ENCODE assay signal across 8 cellular contexts in the genomic region with DNA sequence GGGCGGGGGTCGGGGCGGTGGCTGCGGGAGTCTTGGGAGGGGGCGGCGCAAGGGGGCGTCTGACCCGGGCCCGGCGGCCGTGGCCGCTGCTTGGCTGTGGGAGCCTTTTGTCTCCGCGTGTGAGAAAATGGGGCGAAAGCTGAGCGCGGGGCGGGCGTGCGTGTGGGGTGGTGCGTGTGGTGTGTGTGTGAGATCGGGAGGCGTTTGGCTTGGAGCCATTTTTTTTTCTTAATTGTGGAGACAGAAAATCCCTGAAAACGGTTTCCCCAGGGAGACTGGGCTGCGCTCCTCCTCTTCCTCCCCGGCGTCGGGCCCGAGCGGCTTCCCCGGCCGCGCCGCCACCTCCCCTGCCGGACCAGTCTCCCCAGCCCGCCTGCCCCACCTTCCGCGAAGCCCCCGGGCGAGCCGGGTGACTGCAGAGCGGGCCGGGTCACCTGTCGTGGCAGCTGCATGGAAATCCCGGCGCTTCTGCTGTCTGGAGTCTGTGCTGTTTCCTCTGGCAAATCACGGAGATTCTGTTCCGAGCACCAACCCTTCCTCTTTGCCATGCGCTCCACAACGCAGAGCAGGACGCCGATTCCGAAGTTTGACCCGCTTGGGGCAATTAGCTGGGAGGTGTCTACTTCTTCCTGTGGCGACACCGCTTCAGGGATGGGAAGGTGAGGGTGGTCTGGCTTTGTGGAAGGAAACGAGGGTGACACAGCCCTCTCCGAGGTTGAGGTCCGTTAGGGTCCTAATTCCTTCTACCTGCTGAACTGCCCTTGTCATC.
DNase-seq lines count a peak whose midpoint lies in the region; ATAC-seq and TF ChIP-seq lines count a peak whose summit lies in the region.

No MANE protein-coding gene starts in this region.

- peak; percentile 79 to 84 for ATAC-seq in right cardiac atrium

- H3K36me3 ChIP-seq in H7 (replicated peaks; ENCODE audit: control insufficient read depth, insufficient read depth, low read length) = no peaks in the 10 kb centered on the region
- no peaks in the 10 kb centered on the region for H3K36me3 ChIP-seq in MG63

- TF ChIP-seq CTCF in progenitor cell of endocrine pancreas (IDR thresholded peaks at IDR 0.05; ENCODE audit: unreplicated experiment) = peak; percentile 20

- peaks cover 2% of the 10 kb centered on the region for H3K36me3 Mint-ChIP-seq in progenitor cell of endocrine pancreas (ENCODE audit: insufficient read depth)

- peak overlapping the region; percentile 92 for H3K4me3 Mint-ChIP-seq in progenitor cell of endocrine pancreas (ENCODE audit: low read depth)

- H3K27me3 ChIP-seq in H7 (ENCODE audit: control insufficient read depth, insufficient read depth, low read length) (peaks cover 9% of the 10 kb centered on the region), MG63 (no peaks in the 10 kb centered on the region), right cardiac atrium (ENCODE audit: control insufficient read depth, insufficient read depth) (no peaks in the 10 kb centered on the region)

- peaks cover 6% of the 10 kb centered on the region for H3K4me1 ChIP-seq in right cardiac atrium (ENCODE audit: control insufficient read depth, insufficient read depth, low read length)

- peak overlapping the region; percentile 62 for H3K27ac ChIP-seq in right cardiac atrium (ENCODE audit: low read length)

- peak; percentile 52 for DNase-seq in DMS79 (lab: John Stamatoyannopoulos, UW)
- DNase-seq in H7 = peak; percentile 84
- peak; percentile 53 for DNase-seq in MG63
- peak; percentile 64 for DNase-seq in SW480 (ENCODE audit: low spot score)
- DNase-seq in anterior cingulate cortex (lab: John Stamatoyannopoulos, UW) = peak in 52 of 58 donors; percentile 13 to 75 (median 54)
- peak; percentile 59 to 84 (median 83) for DNase-seq in right cardiac atrium
- DNase-seq in progenitor cell of endocrine pancreas (ENCODE audit: low spot score, unreplicated experiment) = peak; percentile 49
- no peak for DNase-seq in GF-D8 (lab: John Stamatoyannopoulos, UW)

- H3K27me3 Mint-ChIP-seq in progenitor cell of endocrine pancreas = no peaks in the 10 kb centered on the region

- under 1% methylated on average over 58 of the region's 59 CpGs for WGBS in right cardiac atrium

- H3K9me3 ChIP-seq in MG63 = no peaks in the 10 kb centered on the region
- no peaks in the 10 kb centered on the region for H3K9me3 ChIP-seq in right cardiac atrium (ENCODE audit: control insufficient read depth, low read length)

- intact Hi-C loops in right cardiac atrium (cut with DNase I) = no loop called here

- peak overlapping the region; percentile 81 for H3K4me3 ChIP-seq in H7 (ENCODE audit: insufficient read depth, low read depth, low read length)
- peak overlapping the region; percentile 77 for H3K4me3 ChIP-seq in MG63
- H3K4me3 ChIP-seq in right cardiac atrium (ENCODE audit: low read length) = peak overlapping the region; percentile 84

- H3K4me1 Mint-ChIP-seq in progenitor cell of endocrine pancreas (ENCODE audit: low read depth) = peaks cover 23% of the 10 kb centered on the region

- H3K27ac Mint-ChIP-seq in progenitor cell of endocrine pancreas = peak overlapping the region; percentile 98

- H3K9me3 Mint-ChIP-seq in progenitor cell of endocrine pancreas (ENCODE audit: low read depth) = no peaks in the 10 kb centered on the region
